ENCODE assay signal across 9 cellular contexts in the genomic region with DNA sequence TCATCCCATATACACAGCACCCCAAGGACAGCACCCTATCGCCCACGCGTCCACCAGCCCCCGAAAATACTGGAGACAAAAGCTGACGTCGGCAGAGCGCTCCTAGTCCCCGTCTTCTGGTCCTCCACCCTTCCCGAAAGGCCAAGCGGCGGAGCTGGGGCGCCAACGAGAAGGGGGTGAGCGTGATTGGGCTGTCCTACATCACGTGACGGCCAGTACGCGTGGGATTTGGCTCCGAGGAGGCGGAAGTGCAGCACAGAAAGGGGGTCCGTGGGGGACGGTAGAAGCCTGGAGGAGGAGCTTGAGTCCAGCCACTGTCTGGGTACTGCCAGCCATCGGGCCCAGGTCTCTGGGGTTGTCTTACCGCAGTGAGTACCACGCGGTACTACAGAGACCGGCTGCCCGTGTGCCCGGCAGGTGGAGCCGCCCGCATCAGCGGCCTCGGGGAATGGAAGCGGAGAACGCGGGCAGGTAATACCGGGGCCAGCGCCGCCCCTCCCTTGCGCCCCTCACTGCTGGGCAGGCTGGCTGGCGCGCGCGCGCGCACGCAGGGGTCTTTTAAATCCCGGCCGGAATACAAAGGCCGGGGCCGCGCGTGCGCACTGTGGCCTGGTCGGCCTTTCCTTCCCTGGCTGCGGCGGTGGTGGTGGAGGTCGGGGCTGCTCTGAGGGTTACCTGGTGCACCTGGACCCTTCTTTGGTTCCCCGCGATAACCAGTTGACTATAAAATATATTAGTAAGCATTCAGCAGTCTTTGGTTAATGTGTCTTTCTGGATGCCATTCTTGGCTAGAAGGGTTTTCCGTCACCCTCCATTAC. TPM values are rescaled to one million over a fixed set of nuclear protein-coding genes. Genes with fewer than 3 reads are reported as not detected.
DNase-seq lines count a peak whose midpoint lies in the region; ATAC-seq, FAIRE-seq and TF ChIP-seq lines count a peak whose summit lies in the region.
"Had no signal": no experiment of that assay in that cellular context is flagged by ENCODE, and none has a peak within 500 bp of the region (broad histone marks: within the 10 kb centered on the region; RNA-seq: fewer than 3 reads in every experiment).

A gene (plus strand): TSS at position 283 of the 818 bp plus-strand sequence. CDS start 166 bp downstream, at position 449.

- no peaks in the 10 kb centered on the region for H3K9me3 ChIP-seq in kidney (ENCODE audit: control insufficient read depth in 1 of 2, low read length in 2 of 2)

- H3K4me3 ChIP-seq in kidney (ENCODE audit: low read length in 2 of 2), result peak within 1 kb of the TSS; percentile 84 to 100

- ATAC-seq in GM19043 (IDR thresholded peaks at IDR 0.05; ENCODE audit: low read depth, unreplicated experiment) (peak; percentile 96), HG03378 (IDR thresholded peaks at IDR 0.05; ENCODE audit: unreplicated experiment) (peak; percentile 82)

- DNase-seq in AG20443 (ENCODE audit: low spot score) (peak; percentile 97), NCI-H460 (ENCODE audit: extremely low read depth, low read depth) (peak; percentile 98), cerebellum (ENCODE audit: low spot score) (peak; percentile 96), kidney (peak; percentile 100)
- DNase-seq in activated CD4-positive, alpha-beta T cell treated with anti-CD3 and anti-CD28 coated beads for 1 hour, result peak; percentile 93
- peak; percentile 98 for DNase-seq in stimulated activated CD4-positive, alpha-beta T cell treated with anti-CD3 and anti-CD28 coated beads, Interleukin-15, amount 100 ng/mL, for 24 hours

- no peak for FAIRE-seq in kidney (lab: Jason Lieb, UNC)
- FAIRE-seq: islet of Langerhans had no signal

- no peak for TF ChIP-seq CTCF in kidney (IDR thresholded peaks at IDR 0.05; ENCODE audit: borderline replicate concordance, extremely low read depth, insufficient read depth)

- intact Hi-C loops in kidney (cut with DNase I), result no loop called here

- H3K36me3 ChIP-seq in kidney (ENCODE audit: control insufficient read depth in 1 of 2, insufficient read depth in 2 of 2, low read length in 2 of 2), result no peaks in the 10 kb centered on the region

- H3K9ac ChIP-seq in kidney (ENCODE audit: low read length in 2 of 2), result peak within 1 kb of the TSS; percentile 93 to 100

- H3K27ac ChIP-seq in kidney (ENCODE audit: low read depth in 2 of 2, low read length in 2 of 2), result peak within 1 kb of the TSS; percentile 64 to 93

- H3K4me1 ChIP-seq in kidney (ENCODE audit: control insufficient read depth in 1 of 2, insufficient read depth in 1 of 2, low read depth in 1 of 2, low read length in 2 of 2), result peaks cover 10 to 17% of the 10 kb centered on the region in 2 donors

RNA-seq across cellular contexts. Expression of the gene that starts here (rescaled TPM):
- 53.9 and 54.0 TPM in 2 replicates for total RNA-seq in NCI-H460 (2014; rRNA removed; shearing (Covaris generic))
- polyA plus RNA-seq in NCI-H460 (2014; cell fraction: nucleus; rRNA removed), result 47.8 and 86.1 TPM in 2 replicates
- total RNA-seq in cerebellum (42.9 TPM), kidney (17.2 TPM)
- 9.2 TPM for polyA plus RNA-seq in kidney (ENCODE audit: insufficient read depth, low read depth, low replicate concordance)

Comparison
In these comparisons a context has a peak if more than half of its experiments do, and no peak if none do; other contexts are left out.
1. Peak in every context shown above with its lines: DNase-seq, ATAC-seq, H3K4me3 ChIP-seq and H3K27ac ChIP-seq.